In genomic region chr2:238022594-238023157, GRCh38 we compare ENCODE assay signal across 19 cellular contexts.
"Had no signal": no experiment of that assay in that cellular context is flagged by ENCODE, and none has a peak within 500 bp of the region (broad histone marks: within the 10 kb centered on the region; RNA-seq: fewer than 3 reads in every experiment).

No MANE protein-coding gene starts in this region.

- H3K4me3 ChIP-seq: heart left ventricle, sigmoid colon, smooth muscle cell, thyroid gland had no signal

- H3K27ac Mint-ChIP-seq: activated T-helper 1 cell treated with anti-CD3 and anti-CD28 coated beads, Interleukin-12 subunit alpha, Interleukin-12 subunit beta, Interleukin-2, Interleukin-4 antibody, amounts not matched to agents 30 ng/mL and 10 ng/mL and 1 ng/mL, durations not matched to agents 14 hours and 24 hours and 36 hours; T-cell had no signal

- H3K27me3 ChIP-seq: heart left ventricle, sigmoid colon, thyroid gland had no signal

- H3K4me3 Mint-ChIP-seq: activated T-helper 1 cell treated with anti-CD3 and anti-CD28 coated beads, Interleukin-12 subunit alpha, Interleukin-12 subunit beta, Interleukin-2, Interleukin-4 antibody, amounts not matched to agents 30 ng/mL and 10 ng/mL and 1 ng/mL, durations not matched to agents 14 hours and 24 hours and 36 hours; T-cell had no signal

- H3K9me3 Mint-ChIP-seq: activated naive CD4-positive, alpha-beta T cell treated with anti-CD3 and anti-CD28 coated beads, Interleukin-2, amount 50 U/mL, for 72 hours; activated T-helper 1 cell treated with anti-CD3 and anti-CD28 coated beads, Interleukin-12 subunit alpha, Interleukin-12 subunit beta, Interleukin-2, Interleukin-4 antibody, amounts not matched to agents 30 ng/mL and 10 ng/mL and 1 ng/mL, durations not matched to agents 14 hours and 24 hours and 36 hours; T-cell had no signal

- H3K36me3 ChIP-seq: thyroid gland had no signal

- H3K4me1 ChIP-seq: sigmoid colon had no signal

- H3K27ac ChIP-seq: epithelial cell of prostate, heart left ventricle, sigmoid colon, thyroid gland, WERI-Rb-1 had no signal

- DNase-seq: activated CD4-positive, CD25-positive, alpha-beta regulatory T cell treated with anti-CD3 and anti-CD28 coated beads, Interleukin-2, amount 50 U/mL, for 72 hours; cerebellar nuclear complex; cortex of kidney; heart left ventricle; left colon; mesenchymal stem cell; occipital lobe; sigmoid colon; stimulated activated CD4-positive, alpha-beta T cell treated with anti-CD3 and anti-CD28 coated beads, Interleukin-2, amount 100 ng/mL, for 48 hours; stimulated activated CD8-positive, alpha-beta memory T cell treated with anti-CD3 and anti-CD28 coated beads, Interleukin-4, amount 100 ng/mL, for 48 hours; stimulated activated naive CD4-positive, alpha-beta T cell; T-cell; thyroid gland; WERI-Rb-1 had no signal

- H3K27me3 Mint-ChIP-seq: T-cell had no signal

- H3K9me3 ChIP-seq: heart left ventricle, sigmoid colon, thyroid gland had no signal

- ATAC-seq: activated naive CD4-positive, alpha-beta T cell treated with anti-CD3 and anti-CD28 coated beads, Interleukin-2, amount 50 U/mL, for 72 hours; heart left ventricle; left colon; SK-N-SH treated with all-trans-retinoic acid at 6 μM for 48 hours; T-cell had no signal
